In the genomic region with DNA sequence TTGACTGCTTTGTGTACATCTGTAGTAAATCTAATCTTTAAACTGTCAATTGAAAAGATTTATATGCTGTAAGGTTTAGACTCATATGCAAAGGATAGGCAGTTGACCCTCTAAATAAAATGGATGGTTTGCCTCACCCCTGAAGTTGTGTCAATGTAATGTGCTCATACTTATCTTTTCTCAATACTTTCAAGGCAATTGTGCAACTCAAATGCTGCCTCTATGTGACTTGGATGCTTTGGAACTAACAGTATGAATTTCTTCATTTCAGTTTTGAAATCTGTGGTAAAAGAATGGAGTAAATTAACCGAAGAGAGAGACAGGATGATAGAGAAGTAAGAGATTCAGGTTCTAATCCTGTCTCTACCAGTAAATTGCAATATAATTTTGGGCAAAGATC, we compare ENCODE assay signal across 18 cellular contexts. TPM values are rescaled to one million over a fixed set of nuclear protein-coding genes. Genes with fewer than 3 reads are reported as not detected.
DNase-seq lines count a peak whose midpoint lies in the region; ATAC-seq and TF ChIP-seq lines count a peak whose summit lies in the region.
"Had no signal": no experiment of that assay in that cellular context is flagged by ENCODE, and none has a peak within 500 bp of the region (broad histone marks: within the 10 kb centered on the region; RNA-seq: fewer than 3 reads in every experiment).

No MANE protein-coding gene starts in this region.

- H3K27me3 ChIP-seq in adipocyte (replicated peaks; ENCODE audit: control insufficient read depth, insufficient read depth, low read length), result no peaks in the 10 kb centered on the region
- H3K27me3 ChIP-seq in spleen (replicated peaks in 1 of 7), result no peaks in the 10 kb centered on the region
- H3K27me3 ChIP-seq: body of pancreas, Peyer's patch, transverse colon had no signal

- H3K36me3 ChIP-seq in adipocyte (ENCODE audit: control insufficient read depth, insufficient read depth, low read length, severe bottlenecking) (no peaks in the 10 kb centered on the region), spleen (no peaks in the 10 kb centered on the region)
- H3K36me3 ChIP-seq: Peyer's patch, transverse colon had no signal

- H3K9me3 Mint-ChIP-seq in activated CD4-positive, alpha-beta T cell treated with anti-CD3 and anti-CD28 coated beads, Interleukin-2, amount 10 ng/mL, durations not matched to agents 7 days and 5 days, result peaks cover 3% of the 10 kb centered on the region
- H3K9me3 Mint-ChIP-seq: nephron progenitor cell had no signal

- H3K9me3 ChIP-seq in adipocyte (ENCODE audit: control insufficient read depth, low read length), result no peaks in the 10 kb centered on the region
- H3K9me3 ChIP-seq in spleen, result no peaks in the 10 kb centered on the region
- H3K9me3 ChIP-seq: body of pancreas, Peyer's patch, transverse colon had no signal

- no peak for DNase-seq in activated CD4-positive, alpha-beta T cell treated with anti-CD3 and anti-CD28 coated beads, Interleukin-2, amount 10 ng/mL, durations not matched to agents 7 days and 5 days
- no peak for DNase-seq in activated CD4-positive, alpha-beta T cell treated with anti-CD3 and anti-CD28 coated beads, Interleukin-2, amount 50 U/mL, for 4 hours
- peak; percentile 79 for DNase-seq in NOMO-1 treated with dmso at 0.1 percent for 144 hours (lab: John Stamatoyannopoulos, UW; ENCODE audit: unreplicated experiment)
- DNase-seq in adipocyte (ENCODE audit: low read depth), result peak; percentile 27
- DNase-seq in spleen, result no peak
- DNase-seq in kidney glomerular epithelial cell (lab: John Stamatoyannopoulos, UW), result no peak
- DNase-seq: activated CD4-positive, CD25-positive, alpha-beta regulatory T cell treated with anti-CD3 and anti-CD28 coated beads, Interleukin-2, amount 50 U/mL, for 72 hours; body of pancreas; effector CD4-positive, alpha-beta T cell; GOT3; nephron progenitor cell; transverse colon had no signal

- H3K9ac ChIP-seq in adipocyte (ENCODE audit: low read length), result peak overlapping the region; percentile 43

- peaks cover 70% of the 10 kb centered on the region for H3K4me1 Mint-ChIP-seq in activated CD4-positive, alpha-beta T cell treated with anti-CD3 and anti-CD28 coated beads, Interleukin-2, amount 10 ng/mL, durations not matched to agents 7 days and 5 days

- WGBS in spleen, 5 donors, result 44 to 94% (median 76%) methylated on average over 1 of the region's 1 CpG

- peak overlapping the region; percentile 80 for H3K27ac Mint-ChIP-seq in activated CD4-positive, alpha-beta T cell treated with anti-CD3 and anti-CD28 coated beads, Interleukin-2, amount 10 ng/mL, durations not matched to agents 7 days and 5 days
- H3K27ac Mint-ChIP-seq: nephron progenitor cell had no signal

- POLR2A ChIA-PET in activated CD4-positive, alpha-beta T cell treated with anti-CD3 and anti-CD28 coated beads, Interleukin-2, amount 10 ng/mL, durations not matched to agents 7 days and 5 days (lab: Charles Lee), result no interaction called here

- no peak for TF ChIP-seq CTCF in spleen (IDR thresholded peaks at IDR 0.05 in 8 of 11, conservative IDR thresholded peaks at IDR 0.05 in 3 of 11)

- H3K27me3 Mint-ChIP-seq in activated CD4-positive, alpha-beta T cell treated with anti-CD3 and anti-CD28 coated beads, Interleukin-2, amount 10 ng/mL, durations not matched to agents 7 days and 5 days, result no peaks in the 10 kb centered on the region

- peak overlapping the region; percentile 42 for H3K4me3 ChIP-seq in adipocyte (ENCODE audit: low read length)
- peak overlapping the region in 1 of 8 donors; percentile 25 for H3K4me3 ChIP-seq in spleen
- H3K4me3 ChIP-seq: A549, body of pancreas, Peyer's patch, transverse colon had no signal

- H3K4me1 ChIP-seq in adipocyte (ENCODE audit: control insufficient read depth, insufficient read depth, low read length) (peaks cover 35% of the 10 kb centered on the region), spleen (peaks cover 0 to 78% (median 32%) of the 10 kb centered on the region in 6 donors)
- H3K4me1 ChIP-seq: A549, body of pancreas, Peyer's patch had no signal

- no peak for ATAC-seq in HG02623 (IDR thresholded peaks at IDR 0.05; ENCODE audit: unreplicated experiment)
- ATAC-seq in GM21528 (IDR thresholded peaks at IDR 0.05; ENCODE audit: low FRiP score, unreplicated experiment), result no peak
- ATAC-seq: A549, body of pancreas had no signal

- no peak for TF ChIP-seq POLR2A in spleen (IDR thresholded peaks at IDR 0.05)

- H3K4me3 Mint-ChIP-seq in activated CD4-positive, alpha-beta T cell treated with anti-CD3 and anti-CD28 coated beads, Interleukin-2, amount 10 ng/mL, durations not matched to agents 7 days and 5 days, result no peak overlapping the region
- H3K4me3 Mint-ChIP-seq: nephron progenitor cell had no signal

- H3K27ac ChIP-seq in spleen, result peak overlapping the region in 7 of 8 donors; percentile 24 to 85 (median 78)
- H3K27ac ChIP-seq: A549, body of pancreas, Peyer's patch, transverse colon had no signal

- H3K36me3 Mint-ChIP-seq in activated CD4-positive, alpha-beta T cell treated with anti-CD3 and anti-CD28 coated beads, Interleukin-2, amount 10 ng/mL, durations not matched to agents 7 days and 5 days (ENCODE audit: low read depth), result no peaks in the 10 kb centered on the region

- CTCF ChIA-PET in activated CD4-positive, alpha-beta T cell treated with anti-CD3 and anti-CD28 coated beads, Interleukin-2, amount 10 ng/mL, durations not matched to agents 7 days and 5 days (lab: Charles Lee), result no interaction called here

- intact Hi-C loops in spleen (cut with DNase I; ENCODE audit: low total_unique reads), result loop anchor here (2.0 kb wide), 1 partner anchor 22 kb away; the partner anchor contains the start of gene ARHGDIB

RNA-seq across cellular contexts. Expression of gene PDE6H, which starts 9.7 kb away (rescaled TPM):
- not detected for total RNA-seq in activated CD4-positive, alpha-beta T cell treated with anti-CD3 and anti-CD28 coated beads, Interleukin-2, amount 10 ng/mL, durations not matched to agents 7 days and 5 days
- 1 to 10 TPM in 1 of 7 donors, under 1 TPM in 2, not detected in 4; 0.37 to 2.6 (median 0.51) TPM for total RNA-seq in spleen
- not detected for polyA plus RNA-seq in spleen
- total RNA-seq: body of pancreas, lung microvascular endothelial cell, NCI-H460, Peyer's patch, transverse colon had no signal
- polyA plus RNA-seq: A549 had no signal

RNA-seq across cellular contexts. Expression of gene ARHGDIB, which starts 21.2 kb away (rescaled TPM):
- total RNA-seq in activated CD4-positive, alpha-beta T cell treated with anti-CD3 and anti-CD28 coated beads, Interleukin-2, amount 10 ng/mL, durations not matched to agents 7 days and 5 days, result 1,000 to 10,000 TPM; 1,588 to 1,891 TPM
- 100 to 1,000 TPM; 537 to 956 (median 706) TPM for total RNA-seq in spleen
- polyA plus RNA-seq in spleen, result 1,000 to 10,000 TPM in 1 of 3 donors, 100 to 1,000 TPM in 2; 835 to 1,063 (median 908) TPM
- total RNA-seq: NCI-H460 had no signal

RNA-seq across cellular contexts. Expression of gene ERP27, which starts 44.2 kb away (rescaled TPM):
- 10 to 100 TPM in 1 of 2 experiments, 1 to 10 TPM in 1; 8.3 to 11.3 TPM for total RNA-seq in activated CD4-positive, alpha-beta T cell treated with anti-CD3 and anti-CD28 coated beads, Interleukin-2, amount 10 ng/mL, durations not matched to agents 7 days and 5 days
- 1 to 10 TPM; 3.5 to 6.4 (median 4.3) TPM for total RNA-seq in spleen
- 1 to 10 TPM; 1.3 to 2.0 (median 1.6) TPM for polyA plus RNA-seq in spleen
- total RNA-seq: lung microvascular endothelial cell, NCI-H460 had no signal

Comparison
In these comparisons a context has a peak if more than half of its experiments do, and no peak if none do; other contexts are left out.
1. DNase-seq: peak in NOMO-1 treated with dmso at 0.1 percent for 144 hours (single experiment) and adipocyte (single experiment); none in activated CD4-positive, alpha-beta T cell treated with anti-CD3 and anti-CD28 coated beads, Interleukin-2, amount 10 ng/mL, durations not matched to agents 7 days and 5 days (single experiment), activated CD4-positive, alpha-beta T cell treated with anti-CD3 and anti-CD28 coated beads, Interleukin-2, amount 50 U/mL, for 4 hours (0 of 2), spleen (single experiment) and kidney glomerular epithelial cell (single experiment).